ENCODE assay signal across 1 cellular context in the genomic region with DNA sequence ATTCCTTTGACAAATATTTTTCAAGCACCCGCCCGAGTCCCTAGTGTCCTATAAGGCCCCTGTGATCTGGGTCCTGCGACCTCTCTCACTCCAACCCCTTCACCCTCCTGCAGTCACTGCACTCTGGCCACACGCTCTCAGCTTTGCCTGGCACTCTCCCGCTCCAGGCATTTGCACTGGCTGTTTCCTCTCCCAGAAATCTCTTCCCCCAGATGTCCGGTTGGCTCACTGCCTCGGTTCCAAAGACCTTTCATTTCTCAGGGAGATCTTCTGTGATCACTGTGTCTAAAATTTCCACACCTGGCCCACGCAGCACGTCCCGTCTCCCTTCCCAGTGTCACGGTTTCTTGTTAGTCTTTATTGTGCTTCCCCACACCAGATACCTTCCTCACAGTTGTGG.
TF ChIP-seq lines count a peak whose summit lies in the region.

No MANE protein-coding gene starts in this region.

TF ChIP-seq in IMR-90, 13 proteins besides CTCF, POLR2A, EP300 and RAD21 (continued from another document):
- TF ChIP-seq, protein P1, sequence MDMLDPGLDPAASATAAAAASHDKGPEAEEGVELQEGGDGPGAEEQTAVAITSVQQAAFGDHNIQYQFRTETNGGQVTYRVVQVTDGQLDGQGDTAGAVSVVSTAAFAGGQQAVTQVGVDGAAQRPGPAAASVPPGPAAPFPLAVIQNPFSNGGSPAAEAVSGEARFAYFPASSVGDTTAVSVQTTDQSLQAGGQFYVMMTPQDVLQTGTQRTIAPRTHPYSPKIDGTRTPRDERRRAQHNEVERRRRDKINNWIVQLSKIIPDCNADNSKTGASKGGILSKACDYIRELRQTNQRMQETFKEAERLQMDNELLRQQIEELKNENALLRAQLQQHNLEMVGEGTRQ (IDR thresholded peaks at IDR 0.05; ENCODE audit: low read depth, low read length): no peak
- no peak for TF ChIP-seq MAFK (IDR thresholded peaks at IDR 0.05; ENCODE audit: low read depth, low read length)
- no peak for TF ChIP-seq RCOR1 (IDR thresholded peaks at IDR 0.05; ENCODE audit: insufficient replicate concordance, low read length)
- TF ChIP-seq, protein P2, sequence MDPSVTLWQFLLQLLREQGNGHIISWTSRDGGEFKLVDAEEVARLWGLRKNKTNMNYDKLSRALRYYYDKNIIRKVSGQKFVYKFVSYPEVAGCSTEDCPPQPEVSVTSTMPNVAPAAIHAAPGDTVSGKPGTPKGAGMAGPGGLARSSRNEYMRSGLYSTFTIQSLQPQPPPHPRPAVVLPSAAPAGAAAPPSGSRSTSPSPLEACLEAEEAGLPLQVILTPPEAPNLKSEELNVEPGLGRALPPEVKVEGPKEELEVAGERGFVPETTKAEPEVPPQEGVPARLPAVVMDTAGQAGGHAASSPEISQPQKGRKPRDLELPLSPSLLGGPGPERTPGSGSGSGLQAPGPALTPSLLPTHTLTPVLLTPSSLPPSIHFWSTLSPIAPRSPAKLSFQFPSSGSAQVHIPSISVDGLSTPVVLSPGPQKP (IDR thresholded peaks at IDR 0.05; ENCODE audit: borderline replicate concordance, low read depth, low read length): no peak
- no peak for TF ChIP-seq FOS (IDR thresholded peaks at IDR 0.05; ENCODE audit: low read depth, low read length)
- TF ChIP-seq CEBPB (IDR thresholded peaks at IDR 0.05; ENCODE audit: low read depth, low read length): no peak
